Comparison of ENCODE assay signal across 18 cellular contexts in the genomic region with DNA sequence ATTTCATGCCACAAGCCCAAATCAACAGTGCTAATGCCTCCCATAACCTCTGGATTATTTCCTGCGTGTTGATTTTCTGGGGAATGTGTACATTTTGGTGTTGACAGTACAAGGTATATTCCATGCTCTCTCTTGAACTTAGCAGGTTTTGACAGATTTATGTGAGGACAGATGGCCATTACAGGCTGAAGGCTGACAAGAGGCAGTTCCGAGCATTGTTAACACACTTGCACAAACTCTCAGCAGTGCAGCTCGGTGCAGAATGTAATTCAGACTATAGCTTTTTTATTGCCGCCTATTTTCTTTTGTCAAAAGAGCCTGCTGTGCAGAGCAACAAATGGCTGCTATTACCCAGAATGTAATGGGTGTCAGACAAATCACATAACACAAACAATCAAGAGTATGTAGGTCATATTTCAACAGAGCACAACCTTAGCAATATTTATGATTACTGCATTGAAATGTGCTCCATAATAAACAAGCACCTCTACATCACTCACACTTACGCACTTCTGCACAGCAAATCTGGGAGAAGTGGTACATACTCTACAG.
DNase-seq lines count a peak whose midpoint lies in the region; ATAC-seq and TF ChIP-seq lines count a peak whose summit lies in the region.
"Had no signal": no experiment of that assay in that cellular context is flagged by ENCODE, and none has a peak within 500 bp of the region (broad histone marks: within the 10 kb centered on the region; RNA-seq: fewer than 3 reads in every experiment).

No MANE protein-coding gene starts in this region.

- peak; percentile 44 for ATAC-seq in lower lobe of right lung
- no peak for ATAC-seq in activated naive CD4-positive, alpha-beta T cell treated with anti-CD3 and anti-CD28 coated beads, Interleukin-2, amount 50 U/mL, for 72 hours
- ATAC-seq: activated CD4-positive, CD25-positive, alpha-beta regulatory T cell treated with anti-CD3 and anti-CD28 coated beads, Interleukin-2, amount 50 U/mL, for 24 hours; foreskin keratinocyte; GM12878; K562; naive thymus-derived CD8-positive, alpha-beta T cell had no signal

- peak; percentile 76 for DNase-seq in COR-L47 (lab: John Stamatoyannopoulos, UW)
- DNase-seq in NCI-H1417 treated with DMSO at 0.1 percent for 48 hours (lab: John Stamatoyannopoulos, UW): peak; percentile 95
- DNase-seq in NCI-H524 (lab: John Stamatoyannopoulos, UW): peak; percentile 28 to 85
- no peak for DNase-seq in lower lobe of right lung
- DNase-seq in RPMI8226: no peak
- no peak for DNase-seq in GOT3 (lab: John Stamatoyannopoulos, UW)
- no peak for DNase-seq in foreskin melanocyte
- DNase-seq in activated naive CD4-positive, alpha-beta T cell treated with anti-CD3 and anti-CD28 coated beads, Interleukin-2, amount 50 U/mL, for 72 hours (ENCODE audit: low spot score in 2 of 2): no peak
- DNase-seq: activated gamma-delta T cell; aorta; CD8-positive, alpha-beta memory T cell; foreskin keratinocyte; naive thymus-derived CD8-positive, alpha-beta T cell had no signal

- peaks cover 0 to 9% of the 10 kb centered on the region in 2 donors for H3K9me3 Mint-ChIP-seq in activated naive CD4-positive, alpha-beta T cell treated with anti-CD3 and anti-CD28 coated beads, Interleukin-2, amount 50 U/mL, for 72 hours
- H3K9me3 Mint-ChIP-seq: stimulated activated naive CD8-positive, alpha-beta T cell treated with anti-CD3 and anti-CD28 coated beads, Interleukin-15, Interleukin-2, amounts not matched to agents 100 ng/mL and 50 ng/mL, for 24 hours had no signal

- intact Hi-C loops in lower lobe of right lung (cut with DNase I): no loop called here

- H3K27me3 ChIP-seq in lower lobe of right lung (ENCODE audit: low read depth): no peaks in the 10 kb centered on the region
- H3K27me3 ChIP-seq: foreskin keratinocyte, vagina had no signal

- peaks cover 9% of the 10 kb centered on the region for H3K4me1 ChIP-seq in lower lobe of right lung
- H3K4me1 ChIP-seq: vagina had no signal

- no peak overlapping the region for H3K27ac Mint-ChIP-seq in activated naive CD4-positive, alpha-beta T cell treated with anti-CD3 and anti-CD28 coated beads, Interleukin-2, amount 50 U/mL, for 72 hours
- H3K27ac Mint-ChIP-seq: CD8-positive, alpha-beta memory T cell; naive thymus-derived CD8-positive, alpha-beta T cell; stimulated activated naive CD8-positive, alpha-beta T cell treated with anti-CD3 and anti-CD28 coated beads, Interleukin-15, Interleukin-2, amounts not matched to agents 100 ng/mL and 50 ng/mL, for 24 hours had no signal

- TF ChIP-seq CTCF in lower lobe of right lung (IDR thresholded peaks at IDR 0.05): no peak

- H3K9me3 ChIP-seq in lower lobe of right lung: no peaks in the 10 kb centered on the region
- H3K9me3 ChIP-seq: vagina had no signal

- no peaks in the 10 kb centered on the region for H3K36me3 ChIP-seq in lower lobe of right lung
- H3K36me3 ChIP-seq: vagina had no signal

- H3K27ac ChIP-seq in lower lobe of right lung: peak overlapping the region; percentile 26
- H3K27ac ChIP-seq: foreskin keratinocyte, vagina had no signal

- H3K36me3 Mint-ChIP-seq in activated naive CD4-positive, alpha-beta T cell treated with anti-CD3 and anti-CD28 coated beads, Interleukin-2, amount 50 U/mL, for 72 hours: no peaks in the 10 kb centered on the region
- H3K36me3 Mint-ChIP-seq: CD8-positive, alpha-beta memory T cell; naive thymus-derived CD8-positive, alpha-beta T cell had no signal

- H3K4me3 ChIP-seq in lower lobe of right lung: no peak overlapping the region
- H3K4me3 ChIP-seq: GM12878, K562, vagina had no signal

Comparison
In these comparisons a context has a peak if more than half of its experiments do, and no peak if none do; other contexts are left out.
1. DNase-seq: peak in COR-L47 (single experiment), NCI-H1417 treated with DMSO at 0.1 percent for 48 hours (single experiment) and NCI-H524 (2 of 2); none in lower lobe of right lung (single experiment), RPMI8226 (single experiment), GOT3 (single experiment), foreskin melanocyte (single experiment) and activated naive CD4-positive, alpha-beta T cell treated with anti-CD3 and anti-CD28 coated beads, Interleukin-2, amount 50 U/mL, for 72 hours (0 of 2).
2. ATAC-seq: peak in lower lobe of right lung (2 of 2); none in activated naive CD4-positive, alpha-beta T cell treated with anti-CD3 and anti-CD28 coated beads, Interleukin-2, amount 50 U/mL, for 72 hours (0 of 2).